ENCODE assay signal across 22 cellular contexts in genomic region chr11:35914824-35915223, GRCh38. TPM values are rescaled to one million over a fixed set of nuclear protein-coding genes. Genes with fewer than 3 reads are reported as not detected.
"Had no signal": no experiment of that assay in that cellular context is flagged by ENCODE, and none has a peak within 500 bp of the region (broad histone marks: within the 10 kb centered on the region; RNA-seq: fewer than 3 reads in every experiment).

No MANE protein-coding gene starts in this region.

- H3K27ac ChIP-seq: body of pancreas, left ventricle myocardium inferior, neural progenitor cell, prostate gland, suprapubic skin had no signal

- H3K9ac ChIP-seq: neural progenitor cell had no signal

- H2AFZ ChIP-seq: neural progenitor cell had no signal

- H3K4me2 ChIP-seq: neural progenitor cell had no signal

- H3K9me3 ChIP-seq: body of pancreas, left ventricle myocardium inferior, prostate gland, suprapubic skin had no signal

- H3K27me3 ChIP-seq: body of pancreas, neural progenitor cell, suprapubic skin had no signal

- ATAC-seq: activated CD8-positive, alpha-beta memory T cell treated with anti-CD3 and anti-CD28 coated beads, Interleukin-2, amount 10 ng/mL, durations not matched to agents 7 days and 5 days; body of pancreas; naive thymus-derived CD4-positive, alpha-beta T cell; right cardiac atrium had no signal

- H3K4me3 ChIP-seq: body of pancreas, left ventricle myocardium inferior, neural progenitor cell, prostate gland, suprapubic skin had no signal

- H3K4me1 ChIP-seq: body of pancreas, left ventricle myocardium inferior, prostate gland, suprapubic skin had no signal

- H3K36me3 ChIP-seq: left ventricle myocardium inferior, neural progenitor cell, prostate gland, suprapubic skin had no signal

- DNase-seq: activated CD4-positive, alpha-beta memory T cell treated with anti-CD3 and anti-CD28 coated beads, Interleukin-2, amount 10 ng/mL, durations not matched to agents 7 days and 5 days; activated CD4-positive, alpha-beta T cell treated with anti-CD3 and anti-CD28 coated beads for 48 hours; activated CD4-positive, CD25-positive, alpha-beta regulatory T cell; activated CD8-positive, alpha-beta memory T cell treated with anti-CD3 and anti-CD28 coated beads, Interleukin-2, amount 10 ng/mL, durations not matched to agents 7 days and 5 days; activated naive CD4-positive, alpha-beta T cell treated with Interleukin-2 at 50 U/mL for 16 hours; activated naive CD8-positive, alpha-beta T cell treated with anti-CD3 and anti-CD28 coated beads, Interleukin-2, amount 10 ng/mL, durations not matched to agents 7 days and 5 days; amygdala; body of pancreas; caudate nucleus; kidney glomerular epithelial cell; left ventricle myocardium inferior; naive thymus-derived CD4-positive, alpha-beta T cell; right cardiac atrium; small intestine; stimulated activated CD4-positive, alpha-beta T cell treated with anti-CD3 and anti-CD28 coated beads, Interleukin-15, amount 100 ng/mL, for 24 hours; stimulated activated CD4-positive, alpha-beta T cell treated with anti-CD3 and anti-CD28 coated beads, Interleukin-2, amount 100 ng/mL, for 48 hours had no signal

- FAIRE-seq: colon, frontal cortex, small intestine, TTC549 had no signal

RNA-seq across cellular contexts. Expression of gene LDLRAD3, which starts 29.0 kb away (rescaled TPM):
- total RNA-seq: activated CD4-positive, alpha-beta memory T cell treated with anti-CD3 and anti-CD28 coated beads, Interleukin-2, amount 10 ng/mL, durations not matched to agents 7 days and 5 days; activated CD8-positive, alpha-beta memory T cell treated with anti-CD3 and anti-CD28 coated beads, Interleukin-2, amount 10 ng/mL, durations not matched to agents 7 days and 5 days had no signal
- polyA plus RNA-seq: naive thymus-derived CD4-positive, alpha-beta T cell had no signal
